Comparison of ENCODE assay signal across 8 cellular contexts in the genomic region with DNA sequence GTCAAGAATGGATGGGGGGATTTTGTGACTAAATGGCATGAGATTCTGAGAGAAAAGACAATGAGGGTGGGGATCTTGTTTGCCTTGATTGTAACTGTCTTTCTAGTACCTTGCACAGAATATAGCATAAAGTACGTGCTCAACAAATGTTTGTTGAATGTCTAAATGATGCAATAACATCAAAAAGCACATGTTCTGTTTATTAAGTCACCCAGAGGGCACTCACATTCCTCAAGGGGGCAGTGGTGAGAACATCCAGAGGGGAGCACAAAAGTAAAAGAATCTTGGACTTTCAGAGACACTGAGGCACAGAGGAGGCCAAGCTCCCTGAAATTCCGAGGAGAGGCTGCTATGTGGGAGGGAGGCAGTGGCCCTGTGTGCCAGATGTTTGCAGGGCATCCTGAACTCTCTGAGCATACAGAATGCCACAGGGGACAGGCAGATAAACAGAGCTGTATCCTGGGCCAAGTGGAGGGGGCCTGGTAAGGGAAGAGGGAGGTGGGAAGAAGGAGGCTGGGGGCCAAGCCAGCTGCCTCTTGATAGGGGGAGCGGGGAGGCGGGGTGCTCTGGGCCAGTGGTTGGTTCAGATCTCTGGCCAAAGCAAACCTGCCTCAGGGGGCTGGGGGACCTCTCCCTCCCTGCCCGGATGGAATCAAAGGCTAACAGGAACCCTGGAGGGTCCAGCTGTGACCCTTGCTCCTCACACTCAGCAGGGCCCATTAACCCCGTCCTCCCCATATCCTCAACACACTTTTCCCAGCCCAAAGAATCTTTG. TPM values are rescaled to one million over a fixed set of nuclear protein-coding genes. Genes with fewer than 3 reads are reported as not detected.
DNase-seq lines count a peak whose midpoint lies in the region; ATAC-seq, FAIRE-seq and TF ChIP-seq lines count a peak whose summit lies in the region.

No MANE protein-coding gene starts in this region.

- H3K27ac Mint-ChIP-seq in chondrocyte (ENCODE audit: unreplicated experiment) (peak overlapping the region; percentile 28), memory B cell (no peak overlapping the region)

- no peak overlapping the region for H3K4me3 Mint-ChIP-seq in chondrocyte (ENCODE audit: unreplicated experiment)
- H3K4me3 Mint-ChIP-seq in memory B cell: no peak overlapping the region

- H3K9me3 Mint-ChIP-seq in chondrocyte (ENCODE audit: low read depth) (no peaks in the 10 kb centered on the region), memory B cell (no peaks in the 10 kb centered on the region)

- no peak overlapping the region for H3K4me3 ChIP-seq in coronary artery

- no peaks in the 10 kb centered on the region for H3K36me3 Mint-ChIP-seq in chondrocyte (ENCODE audit: low read depth)
- no peaks in the 10 kb centered on the region for H3K36me3 Mint-ChIP-seq in memory B cell

- H3K27me3 Mint-ChIP-seq in chondrocyte (ENCODE audit: low read depth): peaks cover 21% of the 10 kb centered on the region
- H3K27me3 Mint-ChIP-seq in memory B cell: peaks cover 15% of the 10 kb centered on the region

- peak; percentile 54 for ATAC-seq in memory B cell (ENCODE audit: low read depth)
- ATAC-seq in HG03196 (IDR thresholded peaks at IDR 0.05; ENCODE audit: unreplicated experiment): no peak

- peak; percentile 82 for TF ChIP-seq CTCF in 22Rv1 (IDR thresholded peaks at IDR 0.05)
- TF ChIP-seq CTCF in GM12872 (IDR thresholded peaks at IDR 0.05; ENCODE audit: insufficient read depth, low read depth, low read length): peak; percentile 51
- TF ChIP-seq CTCF in chondrocyte (IDR thresholded peaks at IDR 0.05): peak; percentile 74
- TF ChIP-seq CTCF in coronary artery (IDR thresholded peaks at IDR 0.05): no peak

- DNase-seq in RCC 7860 (ENCODE audit: low spot score) (peak; percentile 25), chondrocyte (ENCODE audit: low spot score) (no peak), memory B cell (ENCODE audit: low spot score in 2 of 2) (no peak), middle frontal gyrus (ENCODE audit: extremely low spot score, low spot score) (no peak), coronary artery (ENCODE audit: low spot score) (no peak)

- H3K27ac ChIP-seq in 22Rv1: no peak overlapping the region
- H3K27ac ChIP-seq in coronary artery: no peak overlapping the region

- peaks cover 19% of the 10 kb centered on the region for H3K4me1 Mint-ChIP-seq in chondrocyte (ENCODE audit: low read depth)
- H3K4me1 Mint-ChIP-seq in memory B cell: peaks cover 3% of the 10 kb centered on the region

- FAIRE-seq in RCC 7860 (lab: Jason Lieb, UNC): no peak

RNA-seq across cellular contexts. Expression of a gene that starts 6.5 kb away (rescaled TPM):
- 1.3 to 3.9 TPM (median 2.9 TPM) in 3 replicates for total RNA-seq in chondrocyte

RNA-seq across cellular contexts. Expression of a gene that starts 10.7 kb away (rescaled TPM):
- total RNA-seq in chondrocyte: 19.5 to 27.3 TPM (median 25.3 TPM) in 3 replicates

RNA-seq across cellular contexts. Expression of a gene that starts 27.7 kb away (rescaled TPM):
- total RNA-seq in chondrocyte: not detected in 3 replicates

RNA-seq across cellular contexts. Expression of a gene that starts 39.1 kb away (rescaled TPM):
- not detected in 3 replicates for total RNA-seq in chondrocyte

RNA-seq across cellular contexts. Expression of a gene that starts 42.3 kb away (rescaled TPM):
- total RNA-seq in chondrocyte: not detected in 3 replicates
